24 cellular contexts compared by ENCODE assay signal in genomic region chr3:100717063-100717462, GRCh38. TPM values are rescaled to one million over a fixed set of nuclear protein-coding genes. Genes with fewer than 3 reads are reported as not detected.
DNase-seq lines count a peak whose midpoint lies in the region; ATAC-seq and TF ChIP-seq lines count a peak whose summit lies in the region.
"Had no signal": no experiment of that assay in that cellular context is flagged by ENCODE, and none has a peak within 500 bp of the region (broad histone marks: within the 10 kb centered on the region; RNA-seq: fewer than 3 reads in every experiment).

No MANE protein-coding gene starts in this region.

- BruUV-seq in MCF 10A (replicated peaks; lab: Mats Ljungman, UMichigan) = no TSS peak
- no TSS peak for BruUV-seq in IMR-90 (replicated peaks; lab: Mats Ljungman, UMichigan)

- H3K36me3 ChIP-seq in breast epithelium = no peaks in the 10 kb centered on the region
- peaks cover 27% of the 10 kb centered on the region for H3K36me3 ChIP-seq in IMR-90 (ENCODE audit: control insufficient read depth, insufficient read depth, low read length)
- H3K36me3 ChIP-seq in endodermal cell (ENCODE audit: control insufficient read depth, insufficient read depth, low read length) = peaks cover 80% of the 10 kb centered on the region
- peaks cover 90% of the 10 kb centered on the region for H3K36me3 ChIP-seq in Karpas-422 (ENCODE audit: insufficient read depth, low read length)

- no peak overlapping the region for H2AK5ac ChIP-seq in IMR-90 (ENCODE audit: low read depth, low read length)

- no peak overlapping the region for H3K56ac ChIP-seq in IMR-90 (ENCODE audit: extremely low read depth, insufficient read depth, low read length)

- no peak overlapping the region for H3K14ac ChIP-seq in IMR-90 (replicated peaks; ENCODE audit: low read depth, low read length)

- intact Hi-C loops in MCF 10A (cut with micrococcal nuclease) = loop anchor here (10.0 kb wide), 1 partner anchor 402 kb away; no protein-coding TSS in a partner anchor
- intact Hi-C loops in breast epithelium (cut with DNase I; ENCODE audit: low total_unique reads) = no loop called here
- intact Hi-C loops in IMR-90 (cut with micrococcal nuclease) = loop anchor here (10.0 kb wide), 1 partner anchor 332 kb away; no protein-coding TSS in a partner anchor

- no peak for TF ChIP-seq POLR2A in breast epithelium (IDR thresholded peaks at IDR 0.05)
- no peak for TF ChIP-seq POLR2A in IMR-90 (IDR thresholded peaks at IDR 0.05; ENCODE audit: low read depth, low read length)

- CTCF ChIA-PET in MCF 10A (lab: Yijun Ruan, JAX) (interaction anchor here (0.6 kb wide), 1 partner anchor 114 kb away, joined by 4 read pairs; no protein-coding TSS in a partner anchor), IMR-90 (lab: Yijun Ruan, JAX) (no interaction called here)

- 80% methylated on average over 1 of the region's 2 CpGs; no CpG with 5 or more reads in 1 of the 2 experiments for WGBS in IMR-90 (ENCODE audit: extremely low coverage in 2 of 2, insufficient read length in 1 of 2), 2 experiments
- WGBS in endodermal cell (ENCODE audit: insufficient coverage in 1 of 2, insufficient read length in 1 of 2), 2 experiments = 83 to 96% methylated on average over 1 to 2 of the region's 2 CpGs

- TF ChIP-seq CTCF in MCF 10A (IDR thresholded peaks at IDR 0.05; ENCODE audit: unreplicated experiment) = no peak
- no peak for TF ChIP-seq CTCF in breast epithelium (IDR thresholded peaks at IDR 0.05)
- no peak for TF ChIP-seq CTCF in IMR-90 (conservative IDR thresholded peaks at IDR 0.05; ENCODE audit: low read depth, low read length)
- no peak for TF ChIP-seq CTCF in endodermal cell (conservative IDR thresholded peaks at IDR 0.05)
- TF ChIP-seq CTCF in progenitor cell of endocrine pancreas (IDR thresholded peaks at IDR 0.05; ENCODE audit: unreplicated experiment) = no peak

- H3K9me2 ChIP-seq in Karpas-422 (replicated peaks; ENCODE audit: insufficient read depth, low read length) = no peaks in the 10 kb centered on the region

- no peak for ATAC-seq in IMR-90 (ENCODE audit: low read depth)
- no peak for ATAC-seq in GM18858 (IDR thresholded peaks at IDR 0.05; ENCODE audit: unreplicated experiment)
- ATAC-seq: K562; stimulated activated naive B cell treated with anti-CD40 and anti-IgM and Interleukin-4, amounts not matched to agents 10 μg/mL and 1 μg/mL and 100 μg/mL, for 72 hours had no signal

- TF ChIP-seq RAD21 in IMR-90 (IDR thresholded peaks at IDR 0.05; ENCODE audit: low read length) = no peak

- H3K9me3 ChIP-seq in breast epithelium (no peaks in the 10 kb centered on the region), IMR-90 (ENCODE audit: control insufficient read depth, insufficient read depth, low read length) (no peaks in the 10 kb centered on the region), endodermal cell (ENCODE audit: control insufficient read depth, low read length) (peaks cover 15% of the 10 kb centered on the region), Karpas-422 (ENCODE audit: low read length) (no peaks in the 10 kb centered on the region)
- H3K9me3 ChIP-seq: Caco-2, neutrophil had no signal

- no peaks in the 10 kb centered on the region for H3K27me3 ChIP-seq in breast epithelium
- no peaks in the 10 kb centered on the region for H3K27me3 ChIP-seq in IMR-90 (ENCODE audit: control insufficient read depth, insufficient read depth, low read length)
- H3K27me3 ChIP-seq in endodermal cell (ENCODE audit: control insufficient read depth, insufficient read depth, low read length, poor library complexity, severe bottlenecking) = no peaks in the 10 kb centered on the region
- no peaks in the 10 kb centered on the region for H3K27me3 ChIP-seq in Karpas-422 (ENCODE audit: low read length)
- H3K27me3 ChIP-seq: dorsolateral prefrontal cortex, neutrophil had no signal

- H3K4ac ChIP-seq in IMR-90 (ENCODE audit: low read depth, low read length) = no peak overlapping the region

- no peak for DNase-seq in MCF 10A (ENCODE audit: unreplicated experiment)
- no peak for DNase-seq in breast epithelium (ENCODE audit: low spot score in 2 of 2)
- no peak for DNase-seq in IMR-90
- no peak for DNase-seq in endodermal cell
- no peak for DNase-seq in progenitor cell of endocrine pancreas (ENCODE audit: low spot score, unreplicated experiment)
- DNase-seq in kidney glomerular epithelial cell (lab: John Stamatoyannopoulos, UW) = no peak
- DNase-seq in Karpas-422 = no peak
- DNase-seq: activated CD4-positive, alpha-beta T cell treated with anti-CD3 and anti-CD28 coated beads, Interleukin-2, amount 50 U/mL, for 1 hour; activated naive CD4-positive, alpha-beta T cell treated with Interleukin-2 at 50 U/mL for 16 hours; anterior cingulate cortex; Caco-2; central memory CD4-positive, alpha-beta T cell; DMS79 treated with DMSO at 0.1 percent for 48 hours; dorsolateral prefrontal cortex; foreskin fibroblast; hippocampal formation; MV-4-11; NCI-H187; Right ventricle myocardium superior; small intestine; stimulated activated naive B cell treated with anti-CD40 and anti-IgM and Interleukin-4, amounts not matched to agents 10 μg/mL and 1 μg/mL and 100 μg/mL, for 72 hours had no signal

- peaks cover 9 to 52% of the 10 kb centered on the region in 2 experiments for H3K79me1 ChIP-seq in IMR-90 (ENCODE audit: low read depth in 1 of 2, low read length in 2 of 2)

- H3K4me2 ChIP-seq in IMR-90 (ENCODE audit: low read depth, low read length) (peak overlapping the region; percentile 15; the same call in 1 of the 2 replicates), Karpas-422 (ENCODE audit: low read depth, low read length, poor library complexity, severe bottlenecking) (no peak overlapping the region)

- H2BK120ac ChIP-seq in IMR-90 (ENCODE audit: low read depth, low read length) = no peak overlapping the region

- H3K36me3 Mint-ChIP-seq in MCF 10A (ENCODE audit: insufficient read depth, unreplicated experiment) (peaks cover 86% of the 10 kb centered on the region), endodermal cell (ENCODE audit: low read depth) (peaks cover 69% of the 10 kb centered on the region), progenitor cell of endocrine pancreas (ENCODE audit: insufficient read depth) (peaks cover 38% of the 10 kb centered on the region)

- H2BK5ac ChIP-seq in IMR-90 (ENCODE audit: low read depth, low read length, poor library complexity, severe bottlenecking) = peak overlapping the region; percentile 29

- peak overlapping the region; percentile 6 for H3K27ac Mint-ChIP-seq in MCF 10A (ENCODE audit: low read depth, unreplicated experiment)
- no peak overlapping the region for H3K27ac Mint-ChIP-seq in endodermal cell
- H3K27ac Mint-ChIP-seq in progenitor cell of endocrine pancreas = peak overlapping the region; percentile 2
- H3K27ac Mint-ChIP-seq: stimulated activated naive B cell treated with anti-CD40 and anti-IgM and Interleukin-4, amounts not matched to agents 10 μg/mL and 1 μg/mL and 100 μg/mL, for 72 hours had no signal

- H4K91ac ChIP-seq in IMR-90 (ENCODE audit: insufficient read depth, low read depth, low read length) = no peak overlapping the region

- peaks cover 9% of the 10 kb centered on the region for H3K9me1 ChIP-seq in IMR-90 (ENCODE audit: insufficient read depth, low read length)

- H3K4me3 Mint-ChIP-seq in MCF 10A (ENCODE audit: unreplicated experiment) (no peak overlapping the region), endodermal cell (peak overlapping the region; percentile 4), progenitor cell of endocrine pancreas (ENCODE audit: low read depth) (peak overlapping the region; percentile 43)
- H3K4me3 Mint-ChIP-seq: stimulated activated naive B cell treated with anti-CD40 and anti-IgM and Interleukin-4, amounts not matched to agents 10 μg/mL and 1 μg/mL and 100 μg/mL, for 72 hours had no signal

- H2AFZ ChIP-seq in IMR-90 (replicated peaks; ENCODE audit: low read length, poor library complexity) (no peak overlapping the region), Karpas-422 (ENCODE audit: low read length) (no peak overlapping the region)

- no peak overlapping the region for H2AK9ac ChIP-seq in IMR-90 (replicated peaks; ENCODE audit: low read depth, low read length, poor library complexity)

- H2BK20ac ChIP-seq in IMR-90 (ENCODE audit: low read depth, low read length) = no peak overlapping the region

- H4K5ac ChIP-seq in IMR-90 (ENCODE audit: low read depth, low read length) = no peak overlapping the region

- H4K20me1 ChIP-seq in IMR-90 (ENCODE audit: insufficient read depth, low read length) = peaks cover 71% of the 10 kb centered on the region
- peaks cover 11% of the 10 kb centered on the region for H4K20me1 ChIP-seq in Karpas-422 (ENCODE audit: insufficient read depth, low read depth, low read length)

- H3K27ac ChIP-seq in breast epithelium = no peak overlapping the region
- no peak overlapping the region for H3K27ac ChIP-seq in IMR-90 (ENCODE audit: insufficient read depth, low read length)
- no peak overlapping the region for H3K27ac ChIP-seq in endodermal cell (ENCODE audit: low read depth, low read length)
- no peak overlapping the region for H3K27ac ChIP-seq in Karpas-422 (ENCODE audit: low read length)
- H3K27ac ChIP-seq: neutrophil had no signal

- H3K4me1 Mint-ChIP-seq in MCF 10A (ENCODE audit: insufficient read depth, unreplicated experiment) (peaks cover 55% of the 10 kb centered on the region), endodermal cell (peaks cover 46% of the 10 kb centered on the region), progenitor cell of endocrine pancreas (ENCODE audit: low read depth) (peaks cover 32% of the 10 kb centered on the region)

- H2BK15ac ChIP-seq in IMR-90 (ENCODE audit: low read depth, low read length) = no peak overlapping the region

- H3K79me2 ChIP-seq in Karpas-422 (ENCODE audit: low read length) = peaks cover 99% of the 10 kb centered on the region

- dilution Hi-C loops in IMR-90 (cut with HindIII; ENCODE audit: low sequenced_read_pairs, unreplicated experiment) = no loop called here

- H3K4me3 ChIP-seq in breast epithelium (no peak overlapping the region), IMR-90 (ENCODE audit: insufficient read depth, low read depth, low read length) (no peak overlapping the region), endodermal cell (ENCODE audit: low read length) (peak overlapping the region; percentile 55), Karpas-422 (ENCODE audit: low read length) (no peak overlapping the region)
- H3K4me3 ChIP-seq: dorsolateral prefrontal cortex, K562 had no signal

- H3K9me3 Mint-ChIP-seq in MCF 10A (ENCODE audit: unreplicated experiment) = no peaks in the 10 kb centered on the region
- H3K9me3 Mint-ChIP-seq in endodermal cell = no peaks in the 10 kb centered on the region
- H3K9me3 Mint-ChIP-seq in progenitor cell of endocrine pancreas (ENCODE audit: low read depth) = no peaks in the 10 kb centered on the region

- no peak overlapping the region for H4K8ac ChIP-seq in IMR-90 (ENCODE audit: low read depth in 2 of 2, low read length in 2 of 2)

- H3K4me1 ChIP-seq in breast epithelium = peaks cover 0 to 7% of the 10 kb centered on the region in 2 donors
- H3K4me1 ChIP-seq in IMR-90 (ENCODE audit: control insufficient read depth, insufficient read depth, low read length) = peaks cover 5% of the 10 kb centered on the region; the same call in 1 of the 2 replicates
- peaks cover 11% of the 10 kb centered on the region for H3K4me1 ChIP-seq in endodermal cell (ENCODE audit: control insufficient read depth, insufficient read depth, low read length)
- H3K4me1 ChIP-seq in Karpas-422 (ENCODE audit: low read length) = no peaks in the 10 kb centered on the region; the same call in 1 of the 2 replicates

- H3K9ac ChIP-seq in IMR-90 (ENCODE audit: low read depth, low read length) (no peak overlapping the region), endodermal cell (ENCODE audit: extremely low read depth, low read length, poor library complexity, severe bottlenecking) (no peak overlapping the region), Karpas-422 (ENCODE audit: low read length) (no peak overlapping the region)

- POLR2A ChIA-PET in MCF 10A (lab: Yijun Ruan, JAX) (interaction anchor here (1.3 kb wide), 1 partner anchor 8 kb away, joined by 5 read pairs; the partner anchor contains the start of gene TFG), IMR-90 (lab: Charles Lee; ENCODE audit: unreplicated experiment) (no interaction called here)

- H3K23ac ChIP-seq in IMR-90 (ENCODE audit: low read depth, low read length) = no peak overlapping the region

- no peak overlapping the region for H3K18ac ChIP-seq in IMR-90 (ENCODE audit: low read depth, low read length)

- no peaks in the 10 kb centered on the region for H3K27me3 Mint-ChIP-seq in MCF 10A (ENCODE audit: insufficient read depth, unreplicated experiment)
- H3K27me3 Mint-ChIP-seq in endodermal cell (ENCODE audit: insufficient read depth) = no peaks in the 10 kb centered on the region
- H3K27me3 Mint-ChIP-seq in progenitor cell of endocrine pancreas = no peaks in the 10 kb centered on the region
- H3K27me3 Mint-ChIP-seq: stimulated activated naive B cell treated with anti-CD40 and anti-IgM and Interleukin-4, amounts not matched to agents 10 μg/mL and 1 μg/mL and 100 μg/mL, for 72 hours had no signal

- in situ Hi-C loops in IMR-90 (cut with MboI; ENCODE audit: low sequenced_read_pairs) = no loop called here

RNA-seq across cellular contexts. Expression of gene TFG, which starts 7.8 kb away (rescaled TPM):
- total RNA-seq in MCF 10A (2022) (162 and 168 TPM in 2 replicates), breast epithelium (10 to 100 TPM; 72.4 to 77.0 (median 72.8) TPM), IMR-90 (2012; rRNA removed) (47.7 and 69.7 TPM in 2 replicates), endodermal cell (100 to 1,000 TPM; 102 to 137 TPM), progenitor cell of endocrine pancreas (108 and 111 TPM in 2 replicates)
- polyA plus RNA-seq in IMR-90 (2012; rRNA removed) = 129 and 165 TPM in 2 replicates
- polyA plus RNA-seq in IMR-90 (2012; cell fraction: cytosol; rRNA removed) = 57.2 and 127 TPM in 2 replicates
- polyA plus RNA-seq in IMR-90 (2012; cell fraction: nucleus; rRNA removed; ENCODE audit: low replicate concordance) = 101 and 131 TPM in 2 replicates
- 142 TPM for polyA plus RNA-seq in endodermal cell (2013, experiment 1 of 2)
- polyA plus RNA-seq in endodermal cell (2013, experiment 2 of 2) = 139 TPM
- total RNA-seq in Karpas-422 (2014; rRNA removed; shearing (Covaris generic); ENCODE audit: low replicate concordance) = 29.4 and 65.3 TPM in 2 replicates
